Comparison of ENCODE assay signal across 13 cellular contexts in the genomic region with DNA sequence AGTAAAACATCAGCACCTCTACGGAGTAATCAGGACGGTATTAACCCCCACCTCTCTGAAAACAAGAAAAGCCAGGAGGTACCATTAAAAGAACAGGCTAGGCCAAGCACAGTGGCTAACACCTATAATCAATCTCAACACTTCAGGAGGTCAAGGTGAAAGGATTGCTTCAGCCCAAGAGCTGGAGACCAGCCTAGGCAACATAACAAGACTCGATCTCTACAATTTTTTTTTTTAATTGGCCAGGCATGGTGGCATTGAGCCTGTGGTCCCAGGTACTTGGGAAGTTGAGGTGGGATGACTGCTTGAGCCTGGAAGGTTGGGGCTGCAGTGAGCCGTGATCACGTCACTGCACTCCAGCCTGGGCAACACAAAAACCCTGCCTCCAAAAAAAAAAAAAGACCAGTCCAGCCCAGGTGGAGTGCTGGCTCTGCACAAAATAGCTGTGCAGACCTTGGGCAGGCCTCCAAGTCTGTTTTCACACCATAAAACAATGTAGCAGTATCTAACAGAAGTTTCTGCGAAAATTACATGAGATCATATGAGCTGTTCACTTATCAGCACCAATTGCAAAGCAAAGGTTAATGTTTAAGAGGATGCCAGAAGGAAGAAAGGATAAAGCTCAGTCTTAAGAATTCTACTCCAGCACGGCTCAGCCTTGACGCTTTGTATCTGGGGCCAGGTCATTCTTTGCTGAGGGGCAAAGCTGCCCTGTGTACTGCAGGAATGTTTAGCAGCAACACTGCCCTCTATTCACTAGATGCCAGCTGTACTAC. TPM values are rescaled to one million over a fixed set of nuclear protein-coding genes. Genes with fewer than 3 reads are reported as not detected.
DNase-seq lines count a peak whose midpoint lies in the region; TF ChIP-seq lines count a peak whose summit lies in the region.
"Had no signal": no experiment of that assay in that cellular context is flagged by ENCODE, and none has a peak within 500 bp of the region (broad histone marks: within the 10 kb centered on the region; RNA-seq: fewer than 3 reads in every experiment).

No MANE protein-coding gene starts in this region.

- peak overlapping the region; percentile 27; the same call in 1 of the 2 replicates for H3K27ac ChIP-seq in 22Rv1
- H3K27ac ChIP-seq in OCI-LY1 (ENCODE audit: low read depth, low read length, poor library complexity, severe bottlenecking), result peak overlapping the region; percentile 18
- peak overlapping the region; percentile 63 to 77 for H3K27ac ChIP-seq in mucosa of rectum (ENCODE audit: low read depth in 2 of 2, low read length in 2 of 2)
- H3K27ac ChIP-seq: GM23248 had no signal

- peaks cover 3% of the 10 kb centered on the region for H3K4me1 Mint-ChIP-seq in activated T-helper 2 cell treated with anti-CD3 and anti-CD28 coated beads, Interferon-gamma antibody, Interleukin-2, Interleukin-4, amounts not matched to agents 10 μg/mL and 5 μg/mL and 100 μg/mL, durations not matched to agents 14 hours and 24 hours and 36 hours (ENCODE audit: low read depth)

- H3K4me2 ChIP-seq in OCI-LY1 (ENCODE audit: low read length), result no peak overlapping the region

- intact Hi-C loops in activated T-helper 2 cell treated with anti-CD3 and anti-CD28 coated beads, Interferon-gamma antibody, Interleukin-2, Interleukin-4, amounts not matched to agents 10 μg/mL and 5 μg/mL and 100 μg/mL, durations not matched to agents 14 hours and 24 hours and 36 hours (cut with micrococcal nuclease), result no loop called here

- no peaks in the 10 kb centered on the region for H3K27me3 Mint-ChIP-seq in activated T-helper 2 cell treated with anti-CD3 and anti-CD28 coated beads, Interferon-gamma antibody, Interleukin-2, Interleukin-4, amounts not matched to agents 10 μg/mL and 5 μg/mL and 100 μg/mL, durations not matched to agents 14 hours and 24 hours and 36 hours (ENCODE audit: low read depth)
- H3K27me3 Mint-ChIP-seq: stimulated activated memory B cell treated with anti-CD40 and anti-IgM and Interleukin-4, amounts not matched to agents 10 μg/mL and 1 μg/mL and 100 μg/mL, for 72 hours had no signal

- H3K27me3 ChIP-seq in OCI-LY1 (ENCODE audit: insufficient read depth, low read length), result no peaks in the 10 kb centered on the region
- H3K27me3 ChIP-seq in mucosa of rectum (ENCODE audit: control insufficient read depth in 2 of 2, insufficient read depth in 2 of 2, low read length in 2 of 2), result no peaks in the 10 kb centered on the region

- no peaks in the 10 kb centered on the region for H3K36me3 Mint-ChIP-seq in activated T-helper 2 cell treated with anti-CD3 and anti-CD28 coated beads, Interferon-gamma antibody, Interleukin-2, Interleukin-4, amounts not matched to agents 10 μg/mL and 5 μg/mL and 100 μg/mL, durations not matched to agents 14 hours and 24 hours and 36 hours (ENCODE audit: low read depth)

- H3K36me3 ChIP-seq in OCI-LY1 (ENCODE audit: insufficient read depth, low read length) (peaks cover 5% of the 10 kb centered on the region), mucosa of rectum (ENCODE audit: control insufficient read depth in 2 of 2, insufficient read depth in 2 of 2, low read length in 2 of 2) (no peaks in the 10 kb centered on the region)

- H3K9ac ChIP-seq in OCI-LY1 (ENCODE audit: low read length) (no peak overlapping the region), mucosa of rectum (ENCODE audit: low read depth in 1 of 2, low read length in 2 of 2) (peak overlapping the region; percentile 9 to 47)
- H3K9ac ChIP-seq: GM23248 had no signal

- H3K79me2 ChIP-seq in OCI-LY1 (ENCODE audit: insufficient read depth, low read length), result peaks cover 45% of the 10 kb centered on the region

- H3K9me3 ChIP-seq in OCI-LY1 (ENCODE audit: low read length) (peaks cover 5% of the 10 kb centered on the region), mucosa of rectum (ENCODE audit: control insufficient read depth in 2 of 2, low read length in 2 of 2) (no peaks in the 10 kb centered on the region)

- no peak overlapping the region for H3K27ac Mint-ChIP-seq in activated T-helper 2 cell treated with anti-CD3 and anti-CD28 coated beads, Interferon-gamma antibody, Interleukin-2, Interleukin-4, amounts not matched to agents 10 μg/mL and 5 μg/mL and 100 μg/mL, durations not matched to agents 14 hours and 24 hours and 36 hours
- H3K27ac Mint-ChIP-seq: stimulated activated memory B cell treated with anti-CD40 and anti-IgM and Interleukin-4, amounts not matched to agents 10 μg/mL and 1 μg/mL and 100 μg/mL, for 72 hours had no signal

- H3K4me3 Mint-ChIP-seq in activated T-helper 2 cell treated with anti-CD3 and anti-CD28 coated beads, Interferon-gamma antibody, Interleukin-2, Interleukin-4, amounts not matched to agents 10 μg/mL and 5 μg/mL and 100 μg/mL, durations not matched to agents 14 hours and 24 hours and 36 hours (ENCODE audit: low read depth), result no peak overlapping the region
- H3K4me3 Mint-ChIP-seq: stimulated activated memory B cell treated with anti-CD40 and anti-IgM and Interleukin-4, amounts not matched to agents 10 μg/mL and 1 μg/mL and 100 μg/mL, for 72 hours had no signal

- DNase-seq in fibroblast of pulmonary artery (ENCODE audit: low read depth) (peak; percentile 42), NCI-H146 (lab: John Stamatoyannopoulos, UW) (no peak)
- no peak for DNase-seq in activated T-helper 2 cell treated with anti-CD3 and anti-CD28 coated beads, Interferon-gamma antibody, Interleukin-2, Interleukin-4, amounts not matched to agents 10 μg/mL and 5 μg/mL and 100 μg/mL, durations not matched to agents 14 hours and 24 hours and 36 hours (ENCODE audit: low spot score)
- DNase-seq in activated naive CD4-positive, alpha-beta T cell treated with Interleukin-2 at 50 U/mL for 16 hours, result no peak
- DNase-seq in stimulated activated CD4-positive, alpha-beta T cell treated with anti-CD3 and anti-CD28 coated beads, Interleukin-2, amount 100 ng/mL, for 24 hours, result no peak
- DNase-seq: foreskin melanocyte, GF-D8, GM23248, NCI-H2107 had no signal

- H3K4me1 ChIP-seq in OCI-LY1 (ENCODE audit: insufficient read depth, low read length, severe bottlenecking), result peaks cover 16% of the 10 kb centered on the region
- peaks cover 19 to 27% of the 10 kb centered on the region in 2 donors for H3K4me1 ChIP-seq in mucosa of rectum (ENCODE audit: control insufficient read depth in 2 of 2, insufficient read depth in 2 of 2, low read length in 2 of 2)

- no peaks in the 10 kb centered on the region for H3K9me3 Mint-ChIP-seq in activated T-helper 2 cell treated with anti-CD3 and anti-CD28 coated beads, Interferon-gamma antibody, Interleukin-2, Interleukin-4, amounts not matched to agents 10 μg/mL and 5 μg/mL and 100 μg/mL, durations not matched to agents 14 hours and 24 hours and 36 hours
- H3K9me3 Mint-ChIP-seq: stimulated activated memory B cell treated with anti-CD40 and anti-IgM and Interleukin-4, amounts not matched to agents 10 μg/mL and 1 μg/mL and 100 μg/mL, for 72 hours had no signal

- H3F3A ChIP-seq in OCI-LY1 (ENCODE audit: insufficient read depth, low read length), result 0 out of 2 replicates have a peak, but pooled peaks cover 3% of the 10 kb centered on the region

- H3K4me3 ChIP-seq in OCI-LY1 (ENCODE audit: low read depth, low read length, poor library complexity, severe bottlenecking) (no peak overlapping the region), fibroblast of pulmonary artery (replicated peaks; ENCODE audit: low read depth, low read length) (no peak overlapping the region), mucosa of rectum (ENCODE audit: low read length in 2 of 2) (no peak overlapping the region)
- H3K4me3 ChIP-seq: GM23248 had no signal

- H4K20me1 ChIP-seq in OCI-LY1 (ENCODE audit: insufficient read depth, low read length), result no peaks in the 10 kb centered on the region

- no peak overlapping the region for H2AFZ ChIP-seq in OCI-LY1 (ENCODE audit: low read length)
- H2AFZ ChIP-seq: GM23248 had no signal

- no peak for TF ChIP-seq CTCF in 22Rv1 (IDR thresholded peaks at IDR 0.05)
- TF ChIP-seq CTCF in OCI-LY1 (IDR thresholded peaks at IDR 0.05; ENCODE audit: low read length), result no peak
- no peak for TF ChIP-seq CTCF in fibroblast of pulmonary artery (IDR thresholded peaks at IDR 0.05; ENCODE audit: low read length, missing control alignments)

- no peaks in the 10 kb centered on the region for H3K9me2 ChIP-seq in OCI-LY1 (ENCODE audit: low read depth, low read length)

RNA-seq across cellular contexts. Expression of a gene that starts 14.8 kb away (rescaled TPM):
- 16.9 and 20.4 TPM in 2 replicates for total RNA-seq in activated T-helper 2 cell treated with anti-CD3 and anti-CD28 coated beads, Interferon-gamma antibody, Interleukin-2, Interleukin-4, amounts not matched to agents 10 μg/mL and 5 μg/mL and 100 μg/mL, durations not matched to agents 14 hours and 24 hours and 36 hours

Comparison
In these comparisons a context has a peak if more than half of its experiments do, and no peak if none do; other contexts are left out.
1. H3K27ac ChIP-seq: peak in every context shown above with its lines; median percentile 70 in mucosa of rectum; 27 in 22Rv1; 18 in OCI-LY1.